ENCODE assay signal across 8 cellular contexts in the genomic region with DNA sequence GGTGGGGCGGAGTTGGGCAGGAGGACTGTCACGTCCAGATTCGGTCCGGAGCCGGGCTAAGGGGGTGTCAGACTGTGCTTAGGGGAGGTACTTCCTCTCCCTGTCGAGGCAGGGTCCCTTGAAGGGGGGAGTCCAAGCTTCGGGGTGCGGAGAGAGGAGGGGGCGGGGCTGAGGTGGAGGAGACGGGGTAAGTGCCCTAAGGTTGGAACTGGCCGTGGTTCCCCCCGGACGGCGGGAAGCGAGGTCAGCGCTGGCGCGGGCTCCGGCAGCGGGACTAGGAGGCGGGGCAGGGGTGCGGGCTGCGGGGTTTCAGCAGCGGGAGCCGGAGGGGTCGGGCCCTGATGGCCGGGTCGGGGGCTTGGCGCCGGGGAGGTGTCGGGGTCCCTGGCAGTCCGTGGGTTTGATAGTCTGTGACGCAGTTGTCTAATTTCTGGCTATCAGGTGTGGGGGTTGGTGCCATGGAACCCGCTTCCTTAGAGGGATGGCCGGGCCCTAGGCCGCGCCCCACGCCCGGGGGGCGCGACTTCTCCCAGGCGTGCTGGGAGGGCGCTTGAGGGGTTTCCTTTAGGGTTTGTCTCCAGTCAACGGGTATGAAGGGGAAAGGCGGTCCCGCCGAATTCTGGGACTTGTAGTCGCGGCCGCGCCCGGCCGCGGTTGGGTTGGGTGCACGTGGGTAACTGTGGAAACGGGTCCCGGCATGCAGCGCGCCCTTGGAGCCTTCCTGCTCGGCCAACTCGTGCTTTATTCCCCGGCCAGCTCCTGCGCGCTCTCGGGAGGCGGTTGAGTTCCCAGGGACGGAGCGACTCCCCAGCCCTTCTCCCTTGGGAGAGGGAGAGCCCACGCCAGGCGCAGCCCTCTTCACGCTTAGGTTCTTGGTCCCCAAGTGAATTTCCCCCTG. TPM values are rescaled to one million over a fixed set of nuclear protein-coding genes. Genes with fewer than 3 reads are reported as not detected.
DNase-seq lines count a peak whose midpoint lies in the region; ATAC-seq and TF ChIP-seq lines count a peak whose summit lies in the region.

No MANE protein-coding gene starts in this region.

- peaks cover 10% of the 10 kb centered on the region for H3K4me1 Mint-ChIP-seq in activated naive CD8-positive, alpha-beta T cell treated with anti-CD3 and anti-CD28 coated beads, Interleukin-2, amount 10 ng/mL, durations not matched to agents 7 days and 5 days

- 0 to 1% (median 0%) methylated on average over 65 to 71 of the region's 71 CpGs for WGBS in ovary, 3 donors

- no peaks in the 10 kb centered on the region for H3K9me3 ChIP-seq in ovary
- H3K9me3 ChIP-seq in tibial artery: no peaks in the 10 kb centered on the region

- no peak for TF ChIP-seq CTCF in ovary (IDR thresholded peaks at IDR 0.05)
- TF ChIP-seq CTCF in tibial artery (IDR thresholded peaks at IDR 0.05): no peak

- peak overlapping the region; percentile 95 for H3K27ac Mint-ChIP-seq in activated naive CD8-positive, alpha-beta T cell treated with anti-CD3 and anti-CD28 coated beads, Interleukin-2, amount 10 ng/mL, durations not matched to agents 7 days and 5 days

- no peaks in the 10 kb centered on the region for H3K36me3 ChIP-seq in ovary
- no peaks in the 10 kb centered on the region for H3K36me3 ChIP-seq in tibial artery

- H3K4me1 ChIP-seq in ovary (ENCODE audit: insufficient read depth) (peaks cover 4% of the 10 kb centered on the region), tibial artery (peaks cover 0 to 26% (median 12%) of the 10 kb centered on the region in 4 donors)

- H3K36me3 Mint-ChIP-seq in activated naive CD8-positive, alpha-beta T cell treated with anti-CD3 and anti-CD28 coated beads, Interleukin-2, amount 10 ng/mL, durations not matched to agents 7 days and 5 days: peaks cover 2% of the 10 kb centered on the region

- DNase-seq in NCI-H1048 (lab: John Stamatoyannopoulos, UW) (peak; percentile 82), SKM-1 (lab: John Stamatoyannopoulos, UW; ENCODE audit: unreplicated experiment) (peak; percentile 79), Right ventricle myocardium inferior (ENCODE audit: missing footprints) (peak; percentile 97), ovary (peak; percentile 87 to 93 (median 90)), tibial artery (peak; percentile 96 to 98)
- peak; percentile 84 for DNase-seq in activated naive CD8-positive, alpha-beta T cell treated with anti-CD3 and anti-CD28 coated beads, Interleukin-2, amount 10 ng/mL, durations not matched to agents 7 days and 5 days

- peak; percentile 26 for TF ChIP-seq POLR2A in ovary (IDR thresholded peaks at IDR 0.05)

- no peaks in the 10 kb centered on the region for H3K27me3 ChIP-seq in ovary
- no peaks in the 10 kb centered on the region for H3K27me3 ChIP-seq in tibial artery

- H3K27me3 Mint-ChIP-seq in activated naive CD8-positive, alpha-beta T cell treated with anti-CD3 and anti-CD28 coated beads, Interleukin-2, amount 10 ng/mL, durations not matched to agents 7 days and 5 days: no peaks in the 10 kb centered on the region

- H3K9me3 Mint-ChIP-seq in activated naive CD8-positive, alpha-beta T cell treated with anti-CD3 and anti-CD28 coated beads, Interleukin-2, amount 10 ng/mL, durations not matched to agents 7 days and 5 days: no peaks in the 10 kb centered on the region

- intact Hi-C loops in Right ventricle myocardium inferior (cut with DNase I): loop anchor here (5.0 kb wide), 1 partner anchor 63 kb away; no protein-coding TSS in a partner anchor
- intact Hi-C loops in ovary (cut with DNase I): loop anchor here in 2 of 4 donors (5.0 to 10.0 kb wide), 3 partner anchors 50 to 1123 kb away; partner anchors contain the start of gene SGCB (in 1 of the 2)
- intact Hi-C loops in tibial artery (cut with DNase I; ENCODE audit: low total_unique reads): loop anchor here (10.0 kb wide), 1 partner anchor 810 kb away; the partner anchor contains the start of gene USP46

- peak overlapping the region; percentile 85 for H3K4me3 ChIP-seq in GM08714 (ENCODE audit: low read length)
- H3K4me3 ChIP-seq in ovary: peak overlapping the region; percentile 91
- peak overlapping the region; percentile 87 to 89 for H3K4me3 ChIP-seq in tibial artery

- ATAC-seq in HG02588 (IDR thresholded peaks at IDR 0.05; ENCODE audit: unreplicated experiment) (peak; percentile 39), Right ventricle myocardium inferior (peak; percentile 76)
- peak; percentile 47 for ATAC-seq in activated naive CD8-positive, alpha-beta T cell treated with anti-CD3 and anti-CD28 coated beads, Interleukin-2, amount 10 ng/mL, durations not matched to agents 7 days and 5 days (ENCODE audit: low read depth)

- POLR2A ChIA-PET in activated naive CD8-positive, alpha-beta T cell treated with anti-CD3 and anti-CD28 coated beads, Interleukin-2, amount 10 ng/mL, durations not matched to agents 7 days and 5 days (lab: Charles Lee): interaction anchor here (0.8 kb wide), 1 partner anchor 868 kb away, joined by 5 read pairs; no protein-coding TSS in a partner anchor

- no peak for TF ChIP-seq EP300 in ovary (IDR thresholded peaks at IDR 0.05)

- peak overlapping the region; percentile 94 for H3K4me3 Mint-ChIP-seq in activated naive CD8-positive, alpha-beta T cell treated with anti-CD3 and anti-CD28 coated beads, Interleukin-2, amount 10 ng/mL, durations not matched to agents 7 days and 5 days

- H3K27ac ChIP-seq in ovary (peak overlapping the region; percentile 87 to 96), tibial artery (peak overlapping the region; percentile 96 to 99)

RNA-seq across cellular contexts. Expression of gene DCUN1D4, which starts 1.5 kb away (rescaled TPM):
- 10 to 100 TPM; 44.8 to 48.4 TPM for total RNA-seq in activated naive CD8-positive, alpha-beta T cell treated with anti-CD3 and anti-CD28 coated beads, Interleukin-2, amount 10 ng/mL, durations not matched to agents 7 days and 5 days
- total RNA-seq in Right ventricle myocardium inferior (38.7 TPM), ovary (100 to 1,000 TPM in 1 of 7 donors, 10 to 100 TPM in 6; 54.0 to 102 (median 73.4) TPM)
- 10 to 100 TPM; 20.7 to 31.4 TPM for polyA plus RNA-seq in ovary

Comparison
In these comparisons a context has a peak if more than half of its experiments do, and no peak if none do; other contexts are left out.
1. Peak in every context shown above with its lines: DNase-seq, ATAC-seq, H3K4me3 ChIP-seq and H3K27ac ChIP-seq.